Comparison of ENCODE assay signal across 32 cellular contexts in genomic region chr11:59770324-59770723, GRCh38. TPM values are rescaled to one million over a fixed set of nuclear protein-coding genes. Genes with fewer than 3 reads are reported as not detected.
DNase-seq lines count a peak whose midpoint lies in the region; ATAC-seq, FAIRE-seq and TF ChIP-seq lines count a peak whose summit lies in the region.
"Had no signal": no experiment of that assay in that cellular context is flagged by ENCODE, and none has a peak within 500 bp of the region (broad histone marks: within the 10 kb centered on the region; RNA-seq: fewer than 3 reads in every experiment).

No MANE protein-coding gene starts in this region.

- H3K27me3 ChIP-seq in BLaER1 (no peaks in the 10 kb centered on the region), neutrophil (no peaks in the 10 kb centered on the region), stomach (no peaks in the 10 kb centered on the region), ovary (no peaks in the 10 kb centered on the region)
- H3K27me3 ChIP-seq: left lung, right lobe of liver, transverse colon had no signal

- H3K9me3 Mint-ChIP-seq in T-helper 2 cell treated with Interferon-gamma antibody and Interleukin-4, amounts not matched to agents 5 μg/mL and 100 μg/mL, for 36 hours: no peaks in the 10 kb centered on the region
- H3K9me3 Mint-ChIP-seq in activated T-helper 17 cell treated with anti-CD3 and anti-CD28 coated beads, Interleukin-2, amount 50 U/mL, for 72 hours: no peaks in the 10 kb centered on the region
- H3K9me3 Mint-ChIP-seq: activated naive CD4-positive, alpha-beta T cell treated with anti-CD3 and anti-CD28 coated beads, Interleukin-2, amount 50 U/mL, for 24 hours; CD4-positive, CD25-positive, alpha-beta regulatory T cell had no signal

- H3K27ac ChIP-seq in BLaER1: 0 out of 2 replicates have a peak overlapping the region, but pooled peaks have one; percentile 37
- peak overlapping the region; percentile 97 for H3K27ac ChIP-seq in neutrophil
- no peak overlapping the region for H3K27ac ChIP-seq in stomach
- H3K27ac ChIP-seq in ovary: no peak overlapping the region
- H3K27ac ChIP-seq: right lobe of liver, transverse colon, WERI-Rb-1 had no signal

- TF ChIP-seq EP300 in stomach (IDR thresholded peaks at IDR 0.05) (no peak), ovary (IDR thresholded peaks at IDR 0.05) (no peak)

- H3K9me3 ChIP-seq in BLaER1 (no peaks in the 10 kb centered on the region), neutrophil (no peaks in the 10 kb centered on the region), stomach (no peaks in the 10 kb centered on the region), ovary (no peaks in the 10 kb centered on the region)
- H3K9me3 ChIP-seq: left lung, right lobe of liver, transverse colon had no signal

- H3K27me3 Mint-ChIP-seq in T-helper 2 cell treated with Interferon-gamma antibody and Interleukin-4, amounts not matched to agents 5 μg/mL and 100 μg/mL, for 36 hours (ENCODE audit: low read depth): peaks cover 3% of the 10 kb centered on the region
- no peaks in the 10 kb centered on the region for H3K27me3 Mint-ChIP-seq in activated T-helper 17 cell treated with anti-CD3 and anti-CD28 coated beads, Interleukin-2, amount 50 U/mL, for 72 hours
- H3K27me3 Mint-ChIP-seq: activated naive CD4-positive, alpha-beta T cell treated with anti-CD3 and anti-CD28 coated beads, Interleukin-2, amount 50 U/mL, for 24 hours; CD4-positive, CD25-positive, alpha-beta regulatory T cell had no signal

- no peak for DNase-seq in T-helper 2 cell treated with Interferon-gamma antibody and Interleukin-4, amounts not matched to agents 5 μg/mL and 100 μg/mL, for 36 hours (ENCODE audit: low spot score)
- DNase-seq in T-helper 2 cell (no peak), GM12891 (ENCODE audit: insufficient read length, low spot score) (no peak), stomach (no peak), ovary (no peak)
- DNase-seq: 8988T; activated CD4-positive, alpha-beta T cell treated with anti-CD3 and anti-CD28 coated beads for 4 hours; amniotic stem cell; CD4-positive, CD25-positive, alpha-beta regulatory T cell; Kasumi-1; left lung; NCI-H1417 treated with DMSO at 0.1 percent for 48 hours; NCI-H2029 treated with DMSO at 0.1 percent for 48 hours; NCI-H526 treated with DMSO at 0.1 percent for 48 hours; right lobe of liver; SHP77 treated with DMSO at 0.1 percent for 48 hours; stimulated activated CD8-positive, alpha-beta memory T cell treated with anti-CD3 and anti-CD28 coated beads, Interleukin-4, amount 100 ng/mL, for 48 hours; T1000; transverse colon; WERI-Rb-1 had no signal

- H3K36me3 ChIP-seq in BLaER1 (peaks cover 19% of the 10 kb centered on the region), neutrophil (peaks cover 26% of the 10 kb centered on the region), stomach (peaks cover 11 to 21% (median 20%) of the 10 kb centered on the region in 4 donors), ovary (no peaks in the 10 kb centered on the region)

- no peak for FAIRE-seq in GM12891 (lab: Jason Lieb, UNC)
- FAIRE-seq: D721Med, endothelial cell of umbilical vein, islet of Langerhans had no signal

- H3K4me3 ChIP-seq in BLaER1 (no peak overlapping the region), neutrophil (ENCODE audit: low read depth in 1 of 2, low read length in 1 of 2) (peak overlapping the region in 1 of 2 experiments; percentile 21), stomach (no peak overlapping the region), ovary (no peak overlapping the region)
- H3K4me3 ChIP-seq: left lung, right lobe of liver, transverse colon had no signal

- peak; percentile 28 for ATAC-seq in activated T-helper 17 cell treated with anti-CD3 and anti-CD28 coated beads, Interleukin-2, amount 50 U/mL, for 72 hours (replicated peaks)
- ATAC-seq: left lung, right lobe of liver had no signal

- WGBS in stomach, 5 donors: 87 to 93% (median 89%) methylated on average over 2 of the region's 2 CpGs
- WGBS in ovary, 3 donors: 77 to 91% (median 88%) methylated on average over 2 of the region's 2 CpGs

- H3K9ac ChIP-seq in BLaER1: no peak overlapping the region

- peak overlapping the region; percentile 44 for H3K27ac Mint-ChIP-seq in T-helper 2 cell treated with Interferon-gamma antibody and Interleukin-4, amounts not matched to agents 5 μg/mL and 100 μg/mL, for 36 hours
- H3K27ac Mint-ChIP-seq in activated T-helper 17 cell treated with anti-CD3 and anti-CD28 coated beads, Interleukin-2, amount 50 U/mL, for 72 hours: no peak overlapping the region
- H3K27ac Mint-ChIP-seq: activated naive CD4-positive, alpha-beta T cell treated with anti-CD3 and anti-CD28 coated beads, Interleukin-2, amount 50 U/mL, for 24 hours; CD4-positive, CD25-positive, alpha-beta regulatory T cell had no signal

- H3K4me1 Mint-ChIP-seq in T-helper 2 cell treated with Interferon-gamma antibody and Interleukin-4, amounts not matched to agents 5 μg/mL and 100 μg/mL, for 36 hours (ENCODE audit: low read depth): peaks cover 39% of the 10 kb centered on the region
- peaks cover 7% of the 10 kb centered on the region for H3K4me1 Mint-ChIP-seq in activated T-helper 17 cell treated with anti-CD3 and anti-CD28 coated beads, Interleukin-2, amount 50 U/mL, for 72 hours

- H3K4me1 ChIP-seq in BLaER1: peaks cover 60% of the 10 kb centered on the region
- peaks cover 98 to 99% of the 10 kb centered on the region in 2 experiments for H3K4me1 ChIP-seq in neutrophil (ENCODE audit: control insufficient read depth in 1 of 2, insufficient read depth in 1 of 2, low read depth in 1 of 2, low read length in 1 of 2)
- H3K4me1 ChIP-seq in stomach: peaks cover 30 to 82% (median 44%) of the 10 kb centered on the region in 4 donors
- peaks cover 4% of the 10 kb centered on the region for H3K4me1 ChIP-seq in ovary (ENCODE audit: insufficient read depth)

- H3K4me3 Mint-ChIP-seq in T-helper 2 cell treated with Interferon-gamma antibody and Interleukin-4, amounts not matched to agents 5 μg/mL and 100 μg/mL, for 36 hours: no peak overlapping the region
- no peak overlapping the region for H3K4me3 Mint-ChIP-seq in activated T-helper 17 cell treated with anti-CD3 and anti-CD28 coated beads, Interleukin-2, amount 50 U/mL, for 72 hours
- H3K4me3 Mint-ChIP-seq: activated naive CD4-positive, alpha-beta T cell treated with anti-CD3 and anti-CD28 coated beads, Interleukin-2, amount 50 U/mL, for 24 hours; CD4-positive, CD25-positive, alpha-beta regulatory T cell had no signal

- H3K36me3 Mint-ChIP-seq in T-helper 2 cell treated with Interferon-gamma antibody and Interleukin-4, amounts not matched to agents 5 μg/mL and 100 μg/mL, for 36 hours (ENCODE audit: low read depth): peaks cover 15% of the 10 kb centered on the region
- peaks cover 13% of the 10 kb centered on the region for H3K36me3 Mint-ChIP-seq in activated T-helper 17 cell treated with anti-CD3 and anti-CD28 coated beads, Interleukin-2, amount 50 U/mL, for 72 hours (ENCODE audit: low read depth)
- H3K36me3 Mint-ChIP-seq: activated naive CD4-positive, alpha-beta T cell treated with anti-CD3 and anti-CD28 coated beads, Interleukin-2, amount 50 U/mL, for 24 hours; CD4-positive, CD25-positive, alpha-beta regulatory T cell had no signal

- intact Hi-C loops in stomach (cut with DNase I; ENCODE audit: low total_unique reads): no loop called here
- intact Hi-C loops in ovary (cut with DNase I): no loop called here

- peaks cover 6% of the 10 kb centered on the region; the same call in 1 of the 2 replicates for H4K20me1 ChIP-seq in BLaER1

- TF ChIP-seq POLR2A in GM12891 (IDR thresholded peaks at IDR 0.05; ENCODE audit: low read depth, low read length) (no peak), stomach (IDR thresholded peaks at IDR 0.05) (no peak), ovary (IDR thresholded peaks at IDR 0.05) (no peak)

- peak overlapping the region; percentile 71 for H3K4me2 ChIP-seq in BLaER1

- TF ChIP-seq CTCF in neutrophil (IDR thresholded peaks at IDR 0.05) (no peak), stomach (IDR thresholded peaks at IDR 0.05) (no peak), ovary (IDR thresholded peaks at IDR 0.05) (no peak)

TF ChIP-seq in GM12891, 5 proteins besides CTCF, POLR2A, EP300 and RAD21:
- TF ChIP-seq PAX5 (IDR thresholded peaks at IDR 0.05; ENCODE audit: insufficient read depth, low read length, severe bottlenecking) (no peak), POU2F2 (IDR thresholded peaks at IDR 0.05; ENCODE audit: low read depth, low read length) (no peak), SPI1 (IDR thresholded peaks at IDR 0.05; ENCODE audit: low read depth, low read length) (no peak), TAF1 (IDR thresholded peaks at IDR 0.05; ENCODE audit: low read depth, low read length) (no peak), POLR2AphosphoS5 (IDR thresholded peaks at IDR 0.05; ENCODE audit: low read depth, low read length) (no peak)

RNA-seq across cellular contexts. Expression of gene STX3, which starts 15.1 kb away (rescaled TPM):
- 10 to 100 TPM in 1 of 2 donors, 1 to 10 TPM in 1; 9.5 to 12.6 TPM for total RNA-seq in activated T-helper 17 cell treated with anti-CD3 and anti-CD28 coated beads, Interleukin-2, amount 50 U/mL, for 72 hours
- 0.46 TPM for polyA plus RNA-seq in GM12891 (2012; ENCODE audit: low read depth, missing spikeins)
- total RNA-seq in stomach (100 to 1,000 TPM in 1 of 5 donors, 10 to 100 TPM in 4; 56.2 to 267 (median 67.2) TPM), ovary (10 to 100 TPM; 14.6 to 29.4 (median 16.2) TPM)
- polyA plus RNA-seq in stomach (10 to 100 TPM; 14.5 to 44.8 (median 21.7) TPM), ovary (10 to 100 TPM; 13.3 to 23.1 TPM)

RNA-seq across cellular contexts. Expression of gene MRPL16, which starts 40.3 kb away (rescaled TPM):
- 10 to 100 TPM; 51.2 to 92.8 TPM for total RNA-seq in activated T-helper 17 cell treated with anti-CD3 and anti-CD28 coated beads, Interleukin-2, amount 50 U/mL, for 72 hours
- 67.3 TPM for polyA plus RNA-seq in GM12891 (2012; ENCODE audit: low read depth, missing spikeins)
- total RNA-seq in stomach (10 to 100 TPM in 4 of 5 donors, 1 to 10 TPM in 1; 8.8 to 47.2 (median 28.6) TPM), ovary (10 to 100 TPM; 30.0 to 40.4 (median 35.9) TPM)
- polyA plus RNA-seq in stomach (10 to 100 TPM; 51.8 to 65.4 (median 58.0) TPM), ovary (10 to 100 TPM; 45.4 to 68.1 TPM)

RNA-seq across cellular contexts. Expression of gene OR10V1, which starts 56.7 kb away (rescaled TPM):
- total RNA-seq in activated T-helper 17 cell treated with anti-CD3 and anti-CD28 coated beads, Interleukin-2, amount 50 U/mL, for 72 hours: not detected
- polyA plus RNA-seq in GM12891 (2012; ENCODE audit: low read depth, missing spikeins): not detected
- total RNA-seq in stomach: not detected
- not detected for polyA plus RNA-seq in stomach
- total RNA-seq in ovary: not detected
- not detected for polyA plus RNA-seq in ovary
- total RNA-seq: CD4-positive, CD25-positive, alpha-beta regulatory T cell; endothelial cell of umbilical vein; fibroblast of lung; left lung; mesenteric fat pad; myocyte; posterior vena cava; right lobe of liver; subcutaneous adipose tissue; transverse colon had no signal
- polyA plus RNA-seq: CD4-positive, CD25-positive, alpha-beta regulatory T cell; endothelial cell of umbilical vein; fibroblast of lung had no signal

Comparison
In these comparisons a context has a peak if more than half of its experiments do, and no peak if none do; other contexts are left out.
1. H3K27ac ChIP-seq: peak in BLaER1 (single experiment) and neutrophil (single experiment); none in stomach (0 of 5) and ovary (0 of 2).